In genomic region chr22:17563936-17564391, GRCh38 we compare ENCODE assay signal across 12 cellular contexts. TPM values are rescaled to one million over a fixed set of nuclear protein-coding genes. Genes with fewer than 3 reads are reported as not detected.
DNase-seq lines count a peak whose midpoint lies in the region; ATAC-seq, FAIRE-seq and TF ChIP-seq lines count a peak whose summit lies in the region.
"Had no signal": no experiment of that assay in that cellular context is flagged by ENCODE, and none has a peak within 500 bp of the region (broad histone marks: within the 10 kb centered on the region; RNA-seq: fewer than 3 reads in every experiment).

No MANE protein-coding gene starts in this region.

- in situ Hi-C loops in IMR-90 (cut with MboI; ENCODE audit: low sequenced_read_pairs) = loop anchor here (10.0 to 25.0 kb wide), 2 partner anchors 161 to 498 kb away; no protein-coding TSS in a partner anchor
- in situ Hi-C loops in HepG2 (cut with HindIII; ENCODE audit: extremely low pct_ligation_motif_present, low pct_unique_long_range_greater_than_20kb) = no loop called here

- BruUV-seq in IMR-90 (replicated peaks; lab: Mats Ljungman, UMichigan) = no TSS peak
- no TSS peak for BruUV-seq in HepG2 (replicated peaks; lab: Mats Ljungman, UMichigan)

- H3K4me1 ChIP-seq in IMR-90 (ENCODE audit: control insufficient read depth, insufficient read depth, low read length) (no peaks in the 10 kb centered on the region), HepG2 (ENCODE audit: insufficient read depth, low read length) (peaks cover 29% of the 10 kb centered on the region), MM.1S (ENCODE audit: low read length) (no peaks in the 10 kb centered on the region)
- no peaks in the 10 kb centered on the region for H3K4me1 ChIP-seq in CD8-positive, alpha-beta T cell (ENCODE audit: insufficient read depth, low read length)

- TF ChIP-seq POLR2A in IMR-90 (IDR thresholded peaks at IDR 0.05; ENCODE audit: low read depth, low read length) = no peak
- no peak for TF ChIP-seq POLR2A in HepG2 (IDR thresholded peaks at IDR 0.05; ENCODE audit: insufficient read depth in 1 of 2, low read depth in 2 of 2, low read length in 2 of 2)

- H3K4me1 Mint-ChIP-seq in CD8-positive, alpha-beta T cell (ENCODE audit: low read depth) = no peaks in the 10 kb centered on the region
- H3K4me1 Mint-ChIP-seq: activated CD4-positive, alpha-beta memory T cell treated with anti-CD3 and anti-CD28 coated beads, Interleukin-2, amount 10 ng/mL, durations not matched to agents 7 days and 5 days had no signal

- H2BK5ac ChIP-seq in IMR-90 (ENCODE audit: low read depth, low read length, poor library complexity, severe bottlenecking) = no peak overlapping the region

- H4K20me1 ChIP-seq in IMR-90 (ENCODE audit: insufficient read depth, low read length) = no peaks in the 10 kb centered on the region
- no peaks in the 10 kb centered on the region for H4K20me1 ChIP-seq in HepG2 (ENCODE audit: insufficient read depth, low read length)
- no peaks in the 10 kb centered on the region for H4K20me1 ChIP-seq in MM.1S (ENCODE audit: insufficient read depth, low read length)

- H3K9me1 ChIP-seq in IMR-90 (ENCODE audit: insufficient read depth, low read length) = no peaks in the 10 kb centered on the region

- H3F3A ChIP-seq in MM.1S (ENCODE audit: insufficient read depth, low read length) = no peaks in the 10 kb centered on the region

- no peak overlapping the region for H3K56ac ChIP-seq in IMR-90 (ENCODE audit: extremely low read depth, insufficient read depth, low read length)

- H4K91ac ChIP-seq in IMR-90 (ENCODE audit: insufficient read depth, low read depth, low read length) = no peak overlapping the region

- H4K8ac ChIP-seq in IMR-90 (ENCODE audit: low read depth in 2 of 2, low read length in 2 of 2) = no peak overlapping the region

- no peaks in the 10 kb centered on the region for H3K9me2 ChIP-seq in MM.1S (replicated peaks; ENCODE audit: insufficient read depth, low read length)

- no peak for TF ChIP-seq EP300 in HepG2 (IDR thresholded peaks at IDR 0.05; ENCODE audit: low read depth in 2 of 2, low read length in 2 of 2)
- TF ChIP-seq EP300 in HepG2 (CRISPR knock-in tag; IDR thresholded peaks at IDR 0.05; ENCODE audit: borderline replicate concordance) = no peak

- H2BK120ac ChIP-seq in IMR-90 (ENCODE audit: low read depth, low read length) = no peak overlapping the region

- 67% methylated on average over 9 of the region's 11 CpGs; no CpG with 5 or more reads in 1 of the 2 experiments for WGBS in IMR-90 (ENCODE audit: extremely low coverage in 2 of 2, insufficient read length in 1 of 2), 2 experiments
- WGBS in HepG2 (ENCODE audit: low lambda C conversion rate) = 66% methylated on average over 11 of the region's 11 CpGs

- H3K4me3 ChIP-seq in IMR-90 (ENCODE audit: insufficient read depth, low read depth, low read length) (no peak overlapping the region), HepG2 (replicated peaks in 1 of 3; ENCODE audit: insufficient read depth in 1 of 3, low read depth in 2 of 3, low read length in 3 of 3) (no peak overlapping the region), MM.1S (ENCODE audit: low read length) (no peak overlapping the region)
- H3K4me3 ChIP-seq in CD8-positive, alpha-beta T cell (ENCODE audit: low read depth, low read length) = no peak overlapping the region
- H3K4me3 ChIP-seq: SJCRH30 had no signal

- no peak overlapping the region for H3K4me3 Mint-ChIP-seq in CD8-positive, alpha-beta T cell
- H3K4me3 Mint-ChIP-seq: activated CD4-positive, alpha-beta memory T cell treated with anti-CD3 and anti-CD28 coated beads, Interleukin-2, amount 10 ng/mL, durations not matched to agents 7 days and 5 days had no signal

- H3K4me2 ChIP-seq in IMR-90 (ENCODE audit: low read depth, low read length) = no peak overlapping the region
- peak overlapping the region; percentile 78; the same call in 1 of the 2 replicates for H3K4me2 ChIP-seq in HepG2 (ENCODE audit: low read depth, low read length)
- no peak overlapping the region for H3K4me2 ChIP-seq in MM.1S (ENCODE audit: low read depth, low read length)

- no peaks in the 10 kb centered on the region for H3K36me3 Mint-ChIP-seq in CD8-positive, alpha-beta T cell

- peaks cover 2% of the 10 kb centered on the region for H3K27me3 Mint-ChIP-seq in CD8-positive, alpha-beta T cell (ENCODE audit: low read depth)

- peak overlapping the region; percentile 51 for H2AFZ ChIP-seq in IMR-90 (replicated peaks; ENCODE audit: low read length, poor library complexity)
- no peak overlapping the region for H2AFZ ChIP-seq in HepG2 (ENCODE audit: low read length)
- no peak overlapping the region for H2AFZ ChIP-seq in MM.1S (ENCODE audit: low read length)

- H2AK5ac ChIP-seq in IMR-90 (ENCODE audit: low read depth, low read length) = no peak overlapping the region

- no peak for FAIRE-seq in HepG2 (lab: Jason Lieb, UNC)

- H3K36me3 ChIP-seq in IMR-90 (ENCODE audit: control insufficient read depth, insufficient read depth, low read length) (no peaks in the 10 kb centered on the region), HepG2 (replicated peaks in 1 of 2; ENCODE audit: control insufficient read depth in 1 of 2, insufficient read depth in 2 of 2, low read length in 2 of 2) (no peaks in the 10 kb centered on the region), MM.1S (replicated peaks; ENCODE audit: insufficient read depth, low read length) (no peaks in the 10 kb centered on the region)
- H3K36me3 ChIP-seq in CD8-positive, alpha-beta T cell (ENCODE audit: insufficient read depth, low read length) = no peaks in the 10 kb centered on the region
- H3K36me3 ChIP-seq: brain microvascular endothelial cell had no signal

- H3K4ac ChIP-seq in IMR-90 (ENCODE audit: low read depth, low read length) = no peak overlapping the region

- H3K9ac ChIP-seq in IMR-90 (ENCODE audit: low read depth, low read length) (no peak overlapping the region), HepG2 (ENCODE audit: insufficient read depth, low read depth, low read length) (no peak overlapping the region), MM.1S (ENCODE audit: low read length) (no peak overlapping the region)

- DNase-seq in IMR-90 (peak; percentile 27), dermis blood vessel endothelial cell (peak; percentile 15), HepG2 (ENCODE audit: low spot score) (no peak), substantia nigra (lab: John Stamatoyannopoulos, UW) (peak in 23 of 49 donors; percentile 15 to 73 (median 50)), MM.1S (no peak), NCI-H526 (lab: John Stamatoyannopoulos, UW) (no peak)
- DNase-seq in CD8-positive, alpha-beta T cell = no peak
- DNase-seq: activated CD4-positive, alpha-beta memory T cell treated with anti-CD3 and anti-CD28 coated beads, Interleukin-2, amount 10 ng/mL, durations not matched to agents 7 days and 5 days; brain microvascular endothelial cell; NCI-H2107 had no signal

- no peak overlapping the region for H3K14ac ChIP-seq in IMR-90 (replicated peaks; ENCODE audit: low read depth, low read length)

- H3K79me2 ChIP-seq in HepG2 (ENCODE audit: insufficient read depth, low read length) (no peaks in the 10 kb centered on the region), MM.1S (ENCODE audit: low read length) (no peaks in the 10 kb centered on the region)

- intact Hi-C loops in IMR-90 (cut with micrococcal nuclease) = loop anchor here (2.0 to 10.0 kb wide), 2 partner anchors 59 to 75 kb away; partner anchors contain the start of gene BCL2L13
- intact Hi-C loops in HepG2 (cut with micrococcal nuclease; ENCODE audit: unreplicated experiment) = no loop called here
- intact Hi-C loops in CD8-positive, alpha-beta T cell (cut with DNase I, micrococcal nuclease) = no loop called here

- H3K9me3 Mint-ChIP-seq in CD8-positive, alpha-beta T cell = no peaks in the 10 kb centered on the region
- H3K9me3 Mint-ChIP-seq: activated CD4-positive, alpha-beta memory T cell treated with anti-CD3 and anti-CD28 coated beads, Interleukin-2, amount 10 ng/mL, durations not matched to agents 7 days and 5 days had no signal

- peaks cover 5% of the 10 kb centered on the region for H3K27me3 ChIP-seq in IMR-90 (ENCODE audit: control insufficient read depth, insufficient read depth, low read length)
- H3K27me3 ChIP-seq in HepG2 (ENCODE audit: control insufficient read depth in 1 of 2, insufficient read depth in 2 of 2, low read length in 2 of 2) = no peaks in the 10 kb centered on the region; a peak in 1 of 5 replicates
- peaks cover 4% of the 10 kb centered on the region for H3K27me3 ChIP-seq in MM.1S (replicated peaks; ENCODE audit: insufficient read depth, low read length)
- H3K27me3 ChIP-seq in CD8-positive, alpha-beta T cell (ENCODE audit: insufficient read depth, low read length) = no peaks in the 10 kb centered on the region
- H3K27me3 ChIP-seq: brain microvascular endothelial cell, SJCRH30 had no signal

- H3K18ac ChIP-seq in IMR-90 (ENCODE audit: low read depth, low read length) = no peak overlapping the region

- no peak overlapping the region for H3K23ac ChIP-seq in IMR-90 (ENCODE audit: low read depth, low read length)

- H3K79me1 ChIP-seq in IMR-90 (ENCODE audit: low read depth in 1 of 2, low read length in 2 of 2) = no peaks in the 10 kb centered on the region

- H2BK20ac ChIP-seq in IMR-90 (ENCODE audit: low read depth, low read length) = no peak overlapping the region

- no peak for TF ChIP-seq CTCF in IMR-90 (conservative IDR thresholded peaks at IDR 0.05; ENCODE audit: low read depth, low read length)
- TF ChIP-seq CTCF in HepG2 (CRISPR knock-in tag; IDR thresholded peaks at IDR 0.05) = no peak
- TF ChIP-seq CTCF in MM.1S (IDR thresholded peaks at IDR 0.05; ENCODE audit: low read length) = no peak
- no peak for TF ChIP-seq CTCF in CD8-positive, alpha-beta T cell (IDR thresholded peaks at IDR 0.05)

- CTCF ChIA-PET in IMR-90 (lab: Yijun Ruan, JAX) (no interaction called here), HepG2 (lab: Yijun Ruan, JAX; ENCODE audit: low intra/inter-chr PET ratio, low total read pairs) (no interaction called here)
- CTCF ChIA-PET in CD8-positive, alpha-beta T cell (lab: Charles Lee) = no interaction called here

- H3K27ac ChIP-seq in IMR-90 (ENCODE audit: insufficient read depth, low read length) (no peak overlapping the region), HepG2 (ENCODE audit: extremely low read length, insufficient read depth, low read length) (no peak overlapping the region), substantia nigra (ENCODE audit: low read depth, low read length, poor library complexity, severe bottlenecking) (peak overlapping the region; percentile 87), MM.1S (ENCODE audit: low read length) (no peak overlapping the region)
- no peak overlapping the region for H3K27ac ChIP-seq in CD8-positive, alpha-beta T cell (ENCODE audit: low read depth, low read length)
- H3K27ac ChIP-seq: brain microvascular endothelial cell had no signal

- no peak overlapping the region for H4K5ac ChIP-seq in IMR-90 (ENCODE audit: low read depth, low read length)

- H3K9me3 ChIP-seq in IMR-90 (ENCODE audit: control insufficient read depth, insufficient read depth, low read length) (no peaks in the 10 kb centered on the region), HepG2 (ENCODE audit: low read length) (no peaks in the 10 kb centered on the region), MM.1S (replicated peaks; ENCODE audit: insufficient read depth, low read length) (no peaks in the 10 kb centered on the region)
- no peaks in the 10 kb centered on the region for H3K9me3 ChIP-seq in CD8-positive, alpha-beta T cell (ENCODE audit: low read length)
- H3K9me3 ChIP-seq: SJCRH30 had no signal

- dilution Hi-C loops in IMR-90 (cut with HindIII; ENCODE audit: low sequenced_read_pairs, unreplicated experiment) = no loop called here

- TF ChIP-seq RAD21 in IMR-90 (IDR thresholded peaks at IDR 0.05; ENCODE audit: low read length) (no peak), HepG2 (CRISPR knock-in tag; IDR thresholded peaks at IDR 0.05) (no peak)

- no peak overlapping the region for H3K27ac Mint-ChIP-seq in CD8-positive, alpha-beta T cell
- H3K27ac Mint-ChIP-seq: activated CD4-positive, alpha-beta memory T cell treated with anti-CD3 and anti-CD28 coated beads, Interleukin-2, amount 10 ng/mL, durations not matched to agents 7 days and 5 days had no signal

- H2BK15ac ChIP-seq in IMR-90 (ENCODE audit: low read depth, low read length) = no peak overlapping the region

- POLR2A ChIA-PET in IMR-90 (lab: Charles Lee; ENCODE audit: unreplicated experiment) = no interaction called here
- POLR2A ChIA-PET in HepG2 (lab: Yijun Ruan, JAX) = interaction anchor here (1.5 kb wide), 1 partner anchor 514 kb away, joined by 3 read pairs; the partner anchor contains the start of gene PEX26
- POLR2A ChIA-PET in CD8-positive, alpha-beta T cell (lab: Charles Lee) = no interaction called here

- no peak for ATAC-seq in IMR-90 (ENCODE audit: low read depth)
- no peak for ATAC-seq in HepG2
- no peak for ATAC-seq in GM19351 (IDR thresholded peaks at IDR 0.05; ENCODE audit: unreplicated experiment)
- no peak for ATAC-seq in CD8-positive, alpha-beta T cell

- H2AK9ac ChIP-seq in IMR-90 (replicated peaks; ENCODE audit: low read depth, low read length, poor library complexity) = no peak overlapping the region

RNA-seq across cellular contexts. Expression of gene SLC25A18, which starts 0.7 kb away (rescaled TPM):
- total RNA-seq in IMR-90 (2012; rRNA removed) (under 0.01 TPM in 1 of 2 replicates, not detected in the other), dermis blood vessel endothelial cell (not detected in 2 replicates), HepG2 (2016; rRNA removed; fragmentation: Illumina TruSeq; extraction: Trizol) (0.75 and 0.86 TPM in 2 replicates)
- polyA plus RNA-seq in IMR-90 (2012; rRNA removed) (0.05 TPM in 1 of 2 replicates, not detected in the other), HepG2 (2011; rRNA removed) (0.28 and 0.57 TPM in 2 replicates)
- 0.03 TPM in 1 of 2 replicates, not detected in the other for polyA plus RNA-seq in IMR-90 (2012; cell fraction: cytosol; rRNA removed)
- polyA plus RNA-seq in IMR-90 (2012; cell fraction: nucleus; rRNA removed; ENCODE audit: low replicate concordance) = 0.07 and 0.14 TPM in 2 replicates
- 0.79 and 0.81 TPM in 2 replicates for total RNA-seq in HepG2 (2016; cell fraction: cytosol; rRNA removed; fragmentation: Illumina TruSeq; extraction: Trizol; ENCODE audit: low read depth)
- total RNA-seq in HepG2 (2016; cell fraction: insoluble cytoplasmic fraction; rRNA removed; fragmentation: Illumina TruSeq; extraction: Trizol) = 0.52 and 0.64 TPM in 2 replicates
- 1.1 TPM in 2 replicates for total RNA-seq in HepG2 (2016; cell fraction: membrane; rRNA removed; fragmentation: Illumina TruSeq; extraction: Trizol)
- 0.34 and 0.53 TPM in 2 replicates for total RNA-seq in HepG2 (2016; cell fraction: nucleus; rRNA removed; fragmentation: Illumina TruSeq; extraction: Trizol)
- 0.32 and 0.40 TPM in 2 replicates for polyA plus RNA-seq in HepG2 (2011; cell fraction: cytosol; rRNA removed)
- polyA plus RNA-seq in HepG2 (2011; cell fraction: nucleus; rRNA removed) = 0.59 and 0.73 TPM in 2 replicates
- polyA plus RNA-seq in HepG2 (2012) = 0.36 and 0.82 TPM in 2 replicates
- polyA plus RNA-seq in HepG2 (2016; cell fraction: cytosol; fragmentation: Illumina TruSeq; extraction: Trizol; ENCODE audit: low read depth) = 1.3 TPM in 2 replicates
- 0.61 and 0.70 TPM in 2 replicates for polyA plus RNA-seq in HepG2 (2016; cell fraction: insoluble cytoplasmic fraction; fragmentation: Illumina TruSeq; extraction: Trizol; ENCODE audit: low read depth)
- 1.2 and 1.7 TPM in 2 replicates for polyA plus RNA-seq in HepG2 (2016; cell fraction: membrane; fragmentation: Illumina TruSeq; extraction: Trizol; ENCODE audit: low read depth)
- polyA plus RNA-seq in HepG2 (2016; cell fraction: nucleus; fragmentation: Illumina TruSeq; extraction: Trizol; ENCODE audit: insufficient read depth, low read depth) = 0.71 and 1.6 TPM in 2 replicates
- polyA minus RNA-seq in HepG2 (2011; rRNA and poly(A)+ RNA removed; ENCODE audit: low replicate concordance) = 0.05 and 0.36 TPM in 2 replicates
- 0.30 TPM in 1 of 2 replicates, not detected in the other for polyA minus RNA-seq in HepG2 (2011; cell fraction: cytosol; rRNA and poly(A)+ RNA removed)
- polyA minus RNA-seq in HepG2 (2011; cell fraction: nucleus; rRNA and poly(A)+ RNA removed) = 0.12 and 0.39 TPM in 2 replicates
- not detected for total RNA-seq in CD8-positive, alpha-beta T cell
- total RNA-seq: activated CD4-positive, alpha-beta memory T cell treated with anti-CD3 and anti-CD28 coated beads, Interleukin-2, amount 10 ng/mL, durations not matched to agents 7 days and 5 days had no signal

Comparison
In these comparisons a context has a peak if more than half of its experiments do, and no peak if none do; other contexts are left out.
1. DNase-seq: peak in IMR-90 (single experiment) and dermis blood vessel endothelial cell (single experiment); none in HepG2 (single experiment), MM.1S (single experiment), NCI-H526 (0 of 2) and CD8-positive, alpha-beta T cell (0 of 7).